29 cellular contexts compared by ENCODE assay signal in the genomic region with DNA sequence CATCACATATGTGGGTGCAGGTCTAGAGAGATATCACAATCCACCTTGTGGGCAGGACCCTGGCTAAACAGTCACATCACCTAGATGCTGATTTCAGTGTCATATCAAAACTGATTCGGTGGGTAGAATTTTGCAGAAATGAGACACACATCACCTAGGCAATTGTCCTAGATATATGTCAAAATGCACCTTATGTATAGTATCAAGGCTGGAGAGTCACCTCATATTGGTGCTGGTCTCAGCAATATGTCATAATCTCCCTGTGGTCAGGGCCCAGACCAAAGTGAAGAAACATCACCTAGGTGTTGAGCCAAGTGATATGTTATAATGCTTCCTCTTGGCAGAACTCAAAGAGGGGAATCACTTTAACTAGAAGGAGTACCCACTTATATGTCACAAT.
"Had no signal": no experiment of that assay in that cellular context is flagged by ENCODE, and none has a peak within 500 bp of the region (broad histone marks: within the 10 kb centered on the region; RNA-seq: fewer than 3 reads in every experiment).

No MANE protein-coding gene starts in this region.

- H3K4me2 ChIP-seq: hepatocyte had no signal

- H3K27ac Mint-ChIP-seq: endodermal cell; memory B cell; mesothelial cell of epicardium; naive B cell; natural killer cell treated with Interleukin-12 subunit alpha and Interleukin-12 subunit beta and Interleukin-15 and Interleukin-18, amount 100 ng/mL, for 72 hours; progenitor cell of endocrine pancreas had no signal

- H3K9me3 Mint-ChIP-seq: dendritic cell treated with granulocyte-macrophage colony-stimulating factor and Interleukin-4, amounts not matched to agents 40 ng/mL and 50 ng/mL, for 4 days; endodermal cell; memory B cell; mesothelial cell of epicardium; naive B cell; natural killer cell treated with Interleukin-12 subunit alpha and Interleukin-12 subunit beta and Interleukin-15 and Interleukin-18, amount 100 ng/mL, for 72 hours; neural crest cell had no signal

- H3K36me3 Mint-ChIP-seq: memory B cell; mesothelial cell of epicardium; naive B cell; natural killer cell treated with Interleukin-12 subunit alpha and Interleukin-12 subunit beta and Interleukin-15 and Interleukin-18, amount 100 ng/mL, for 72 hours had no signal

- H3K4me1 ChIP-seq: colonic mucosa, esophagus muscularis mucosa, gastroesophageal sphincter, heart left ventricle, parathyroid adenoma, right lobe of liver, testis, tibial artery, upper lobe of left lung had no signal

- H3K79me2 ChIP-seq: hepatocyte, parathyroid adenoma had no signal

- ATAC-seq: foreskin keratinocyte; gastroesophageal sphincter; heart left ventricle; left lobe of liver; mucosa of descending colon; natural killer cell treated with Interleukin-12 subunit alpha and Interleukin-12 subunit beta and Interleukin-15 and Interleukin-18, amount 100 ng/mL, for 72 hours; right lobe of liver had no signal

- H3K9me3 ChIP-seq: colonic mucosa, esophagus muscularis mucosa, gastroesophageal sphincter, heart left ventricle, mucosa of descending colon, right lobe of liver, testis, tibial artery, upper lobe of left lung had no signal

- DNase-seq: colonic mucosa; effector CD8-positive, alpha-beta T cell; endodermal cell; foreskin keratinocyte; heart left ventricle; kidney; mucosa of descending colon; naive B cell; right lobe of liver; small intestine; stimulated activated CD4-positive, alpha-beta T cell treated with anti-CD3 and anti-CD28 coated beads, Interleukin-15, amount 100 ng/mL, for 24 hours; stimulated activated CD4-positive, alpha-beta T cell treated with anti-CD3 and anti-CD28 coated beads, Interleukin-2, amount 100 ng/mL, for 48 hours; stimulated activated naive CD4-positive, alpha-beta T cell; substantia nigra; testis; tibial artery; upper lobe of left lung had no signal

- H3K4me3 ChIP-seq: colonic mucosa, esophagus muscularis mucosa, gastroesophageal sphincter, heart left ventricle, hepatocyte, lung, mucosa of descending colon, right lobe of liver, testis, tibial artery, upper lobe of left lung had no signal

- H2AFZ ChIP-seq: hepatocyte, parathyroid adenoma had no signal

- H3K27me3 ChIP-seq: colonic mucosa, esophagus muscularis mucosa, foreskin keratinocyte, gastroesophageal sphincter, heart left ventricle, hepatocyte, right lobe of liver, testis, tibial artery, upper lobe of left lung had no signal

- H3K36me3 ChIP-seq: colonic mucosa, esophagus muscularis mucosa, gastroesophageal sphincter, heart left ventricle, right lobe of liver, tibial artery, upper lobe of left lung had no signal

- H3K27ac ChIP-seq: colonic mucosa, esophagus muscularis mucosa, foreskin keratinocyte, gastroesophageal sphincter, heart left ventricle, hepatocyte, parathyroid adenoma, right lobe of liver, testis, tibial artery, upper lobe of left lung had no signal
